Comparison of ENCODE assay signal across 12 cellular contexts in genomic region chr19:51751655-51752054, GRCh38. TPM values are rescaled to one million over a fixed set of nuclear protein-coding genes. Genes with fewer than 3 reads are reported as not detected.
A peak's percentile ranks its signal among the peaks of the same experiment; 100 is the strongest.
DNase-seq lines count a peak whose midpoint lies in the region; ATAC-seq, FAIRE-seq and TF ChIP-seq lines count a peak whose summit lies in the region.
"Had no signal": no experiment of that assay in that cellular context is flagged by ENCODE, and none has a peak within 500 bp of the region (broad histone marks: within the 10 kb centered on the region; RNA-seq: fewer than 3 reads in every experiment).

TSS of gene FPR1 (minus strand) at chr19:51751878. CDS start at chr19:51746994, 4,884 bp downstream.

- no peaks in the 10 kb centered on the region for H3K4me1 ChIP-seq in mesenchymal stem cell (ENCODE audit: control insufficient read depth, insufficient read depth, low read depth, low read length)

- H3K36me3 ChIP-seq in mesenchymal stem cell (ENCODE audit: control insufficient read depth in 1 of 2, insufficient read depth in 2 of 2, low read depth in 1 of 2, low read length in 2 of 2) (no peaks in the 10 kb centered on the region), MG63 (no peaks in the 10 kb centered on the region)

- no peak for FAIRE-seq in D721Med (lab: Jason Lieb, UNC)
- FAIRE-seq: H1 had no signal

- H3K79me1 ChIP-seq in mesenchymal stem cell (replicated peaks; ENCODE audit: low read length, poor library complexity, severe bottlenecking): no peaks in the 10 kb centered on the region

- no peak for TF ChIP-seq CTCF in choroid plexus epithelial cell (conservative IDR thresholded peaks at IDR 0.05; ENCODE audit: low read depth, low read length)
- TF ChIP-seq CTCF in GM20000 (IDR thresholded peaks at IDR 0.05; ENCODE audit: extremely low read depth, missing control alignments): no peak
- no peak for TF ChIP-seq CTCF in D721Med (IDR thresholded peaks at IDR 0.05; ENCODE audit: insufficient read depth, missing control alignments)

- no peak for ATAC-seq in GM18861 (IDR thresholded peaks at IDR 0.05; ENCODE audit: unreplicated experiment)

- H2AK5ac ChIP-seq in mesenchymal stem cell (ENCODE audit: low read length, severe bottlenecking): no peak within 1 kb of the TSS

- H3K27me3 ChIP-seq in mesenchymal stem cell (ENCODE audit: control insufficient read depth in 1 of 2, insufficient read depth in 1 of 2, low read length in 2 of 2): no peaks in the 10 kb centered on the region
- no peaks in the 10 kb centered on the region; the same call in 1 of the 2 replicates for H3K27me3 ChIP-seq in MG63

- no peak within 1 kb of the TSS for H2BK12ac ChIP-seq in mesenchymal stem cell (ENCODE audit: low read length in 2 of 2)

- no peak within 1 kb of the TSS for H2AFZ ChIP-seq in mesenchymal stem cell (ENCODE audit: low read depth, low read length)

- H3K23ac ChIP-seq in mesenchymal stem cell (ENCODE audit: low read length in 2 of 2): no peak within 1 kb of the TSS

- H3K14ac ChIP-seq in mesenchymal stem cell (ENCODE audit: low read length in 2 of 2): no peak within 1 kb of the TSS

- H4K8ac ChIP-seq in mesenchymal stem cell (ENCODE audit: low read length): no peak within 1 kb of the TSS

- no peak within 1 kb of the TSS for H3K18ac ChIP-seq in mesenchymal stem cell (ENCODE audit: low read depth in 1 of 2, low read length in 2 of 2)

- no peak within 1 kb of the TSS for H3K27ac ChIP-seq in mesenchymal stem cell (ENCODE audit: low read length, poor library complexity, severe bottlenecking)
- H3K27ac ChIP-seq: VCaP had no signal

- no peak within 1 kb of the TSS for H2BK15ac ChIP-seq in mesenchymal stem cell (ENCODE audit: low read depth, poor library complexity, severe bottlenecking)

- 60% methylated on average over 1 of the region's 2 CpGs for WGBS in mesenchymal stem cell

- no peak within 1 kb of the TSS for H2BK120ac ChIP-seq in mesenchymal stem cell (ENCODE audit: low read depth, low read length)

- H3K9ac ChIP-seq in mesenchymal stem cell (ENCODE audit: low read length): peak within 1 kb of the TSS; percentile 4

- H2BK5ac ChIP-seq in mesenchymal stem cell (ENCODE audit: low read depth, low read length, poor library complexity, severe bottlenecking): no peak within 1 kb of the TSS

- H3K4me2 ChIP-seq in mesenchymal stem cell (ENCODE audit: low read length, poor library complexity, severe bottlenecking): no peak within 1 kb of the TSS

- no peak within 1 kb of the TSS for H4K91ac ChIP-seq in mesenchymal stem cell (ENCODE audit: low read length)

- H3K9me3 ChIP-seq in mesenchymal stem cell (ENCODE audit: control insufficient read depth, low read length) (no peaks in the 10 kb centered on the region), MG63 (no peaks in the 10 kb centered on the region)

- DNase-seq in A172 (ENCODE audit: low spot score): peak; percentile 26
- peak; percentile 97 for DNase-seq in MV-4-11 (lab: John Stamatoyannopoulos, UW)
- DNase-seq in choroid plexus epithelial cell (ENCODE audit: low read depth): peak; percentile 91
- no peak for DNase-seq in mesenchymal stem cell
- no peak for DNase-seq in MG63
- no peak for DNase-seq in GM20000 (ENCODE audit: low spot score)
- DNase-seq in D721Med (ENCODE audit: insufficient read length, low spot score): no peak
- DNase-seq: NCI-H446 treated with DMSO at 0.1 percent for 48 hours had no signal

- no peak within 1 kb of the TSS for H3K4ac ChIP-seq in mesenchymal stem cell (ENCODE audit: low read depth in 1 of 2, low read length in 2 of 2)

- H3K4me3 ChIP-seq in choroid plexus epithelial cell (ENCODE audit: low read depth, low read length) (no peak within 1 kb of the TSS), mesenchymal stem cell (ENCODE audit: insufficient read depth in 1 of 2, low read depth in 1 of 2, low read length in 2 of 2) (peak within 1 kb of the TSS in 1 of 2 experiments; percentile 9), MG63 (no peak within 1 kb of the TSS)

RNA-seq across cellular contexts. Expression of gene FPR1, which starts in this region (rescaled TPM):
- 0.07 TPM in 1 of 2 replicates, not detected in the other for total RNA-seq in A172 (2014; rRNA removed; shearing (Covaris generic))
- polyA plus RNA-seq in mesenchymal stem cell (2013, experiment 1 of 2): not detected
- not detected for polyA plus RNA-seq in mesenchymal stem cell (2013, experiment 2 of 2)
- not detected in 2 replicates for total RNA-seq in MG63 (2014; rRNA removed; shearing (Covaris generic); ENCODE audit: low replicate concordance)
- total RNA-seq: fibroblast of lung, H1 had no signal

Comparison
In these comparisons a context has a peak if more than half of its experiments do, and no peak if none do; other contexts are left out.
1. Peak in DNase-seq in A172; RNA of the gene not detected or under 1 TPM.
2. DNase-seq: peak in MV-4-11 (single experiment) and choroid plexus epithelial cell (single experiment); none in mesenchymal stem cell (single experiment), MG63 (single experiment), GM20000 (single experiment) and D721Med (single experiment).